1 cellular context compared by ENCODE assay signal in the genomic region with DNA sequence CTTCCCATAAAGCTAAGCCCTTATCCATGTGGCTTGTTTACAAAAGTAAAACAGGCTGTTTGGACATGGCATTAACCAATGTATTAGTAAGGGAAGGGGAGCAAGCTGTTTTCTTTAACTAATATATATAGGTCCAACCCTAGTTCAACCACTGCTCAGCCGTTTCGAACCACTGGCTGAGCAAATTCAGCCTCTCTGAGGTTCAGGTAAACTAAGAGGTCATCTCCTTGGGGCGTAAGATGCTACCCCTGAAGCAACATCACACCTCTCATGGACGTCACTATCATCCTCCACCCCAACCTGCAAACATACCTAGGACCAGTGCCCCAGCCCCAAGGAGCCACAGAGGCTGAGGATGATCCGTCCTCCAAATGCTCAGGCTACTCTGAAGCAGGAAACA.
TF ChIP-seq lines count a peak whose summit lies in the region.

No MANE protein-coding gene starts in this region.

TF ChIP-seq in H1, 55 proteins besides CTCF, POLR2A, EP300 and RAD21:
- no peak for TF ChIP-seq CTBP2 (IDR thresholded peaks at IDR 0.05; ENCODE audit: borderline replicate concordance, insufficient read depth, insufficient read length, low read length)
